Comparison of ENCODE assay signal across 12 cellular contexts in the genomic region with DNA sequence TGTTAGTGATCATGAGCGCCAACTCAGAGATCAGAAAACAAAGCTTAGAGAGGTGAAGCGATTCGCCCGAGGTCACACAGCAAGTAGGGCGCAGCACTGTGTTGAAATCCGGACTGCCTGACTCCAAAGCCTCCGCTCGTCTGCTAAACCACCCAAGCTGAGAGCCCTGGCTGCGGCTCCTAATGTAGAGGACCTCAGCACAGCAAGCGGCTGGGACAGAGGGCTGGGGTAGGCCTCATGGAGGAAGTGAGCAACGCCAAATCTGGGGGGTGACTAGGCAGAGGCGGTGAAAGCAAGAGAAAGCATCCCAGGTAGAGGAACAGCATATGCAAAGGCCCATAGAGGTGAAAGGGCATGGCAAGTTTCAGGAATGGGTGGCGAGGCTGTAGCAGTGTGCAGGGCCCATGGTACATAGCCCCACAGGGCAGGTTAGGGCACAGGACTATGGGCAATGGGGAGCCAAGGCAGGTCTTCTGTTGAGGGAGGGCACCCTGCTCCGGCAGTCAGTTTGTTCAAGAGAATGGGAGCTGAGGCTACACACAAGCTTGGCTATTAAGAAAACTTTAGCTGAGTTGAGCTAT. TPM values are rescaled to one million over a fixed set of nuclear protein-coding genes. Genes with fewer than 3 reads are reported as not detected.
DNase-seq lines count a peak whose midpoint lies in the region; ATAC-seq and TF ChIP-seq lines count a peak whose summit lies in the region.
"Had no signal": no experiment of that assay in that cellular context is flagged by ENCODE, and none has a peak within 500 bp of the region (broad histone marks: within the 10 kb centered on the region; RNA-seq: fewer than 3 reads in every experiment).

No MANE protein-coding gene starts in this region.

- H3K36me3 ChIP-seq in CD4-positive, alpha-beta memory T cell (ENCODE audit: insufficient read depth, low read length) = no peaks in the 10 kb centered on the region
- H3K36me3 ChIP-seq in HUES6 (ENCODE audit: control insufficient read depth, insufficient read depth, low read length) = no peaks in the 10 kb centered on the region

- TF ChIP-seq CTCF in natural killer cell (IDR thresholded peaks at IDR 0.05) = no peak

- H3K27me3 Mint-ChIP-seq in CD4-positive, alpha-beta memory T cell = peaks cover 2 to 6% of the 10 kb centered on the region in 2 donors
- H3K27me3 Mint-ChIP-seq in activated naive CD8-positive, alpha-beta T cell treated with anti-CD3 and anti-CD28 coated beads for 36 hours = no peaks in the 10 kb centered on the region
- peaks cover 8 to 12% of the 10 kb centered on the region in 2 donors for H3K27me3 Mint-ChIP-seq in natural killer cell (ENCODE audit: low read depth in 2 of 2)

- H3K4me3 ChIP-seq in CD4-positive, alpha-beta memory T cell (ENCODE audit: low read length in 2 of 2) = peak overlapping the region in 1 of 2 donors; percentile 42
- peak overlapping the region; percentile 64; the same call in 1 of the 2 replicates for H3K4me3 ChIP-seq in HUES6 (ENCODE audit: low read depth, low read length)
- H3K4me3 ChIP-seq: mucosa of descending colon had no signal

- ATAC-seq in natural killer cell (no peak), HG02938 (IDR thresholded peaks at IDR 0.05; ENCODE audit: unreplicated experiment) (no peak), HG03432 (IDR thresholded peaks at IDR 0.05; ENCODE audit: unreplicated experiment) (no peak)

- peak overlapping the region; percentile 32 for H3K27ac ChIP-seq in CD4-positive, alpha-beta memory T cell (ENCODE audit: low read depth, low read length)
- H3K27ac ChIP-seq in HUES6 (ENCODE audit: low read depth, low read length) = no peak overlapping the region
- H3K27ac ChIP-seq: foreskin keratinocyte had no signal

- H3K4me1 ChIP-seq in CD4-positive, alpha-beta memory T cell (ENCODE audit: insufficient read depth, low read length) = peaks cover 14% of the 10 kb centered on the region
- peaks cover 27% of the 10 kb centered on the region for H3K4me1 ChIP-seq in HUES6 (ENCODE audit: control insufficient read depth, insufficient read depth, low read length)

- H3K27me3 ChIP-seq in CD4-positive, alpha-beta memory T cell (ENCODE audit: insufficient read depth, low read length) = no peaks in the 10 kb centered on the region
- H3K27me3 ChIP-seq in HUES6 (ENCODE audit: control insufficient read depth, insufficient read depth, low read length) = peaks cover 75% of the 10 kb centered on the region

- CTCF ChIA-PET in CD4-positive, alpha-beta memory T cell (lab: Charles Lee; ENCODE audit: partially characterized antibody) = interaction anchor here (0.6 to 6.5 kb wide), 9 partner anchors 9 to 255 kb away, joined by 3 to 59 read pairs (median 8); partner anchors contain the start of gene COPG1

- peaks cover 7 to 33% (median 16%) of the 10 kb centered on the region in 4 donors for H3K4me1 Mint-ChIP-seq in CD4-positive, alpha-beta memory T cell
- peaks cover 43% of the 10 kb centered on the region for H3K4me1 Mint-ChIP-seq in activated naive CD8-positive, alpha-beta T cell treated with anti-CD3 and anti-CD28 coated beads for 36 hours
- peaks cover 16 to 18% of the 10 kb centered on the region in 2 donors for H3K4me1 Mint-ChIP-seq in natural killer cell

- peak overlapping the region; percentile 68 to 85 (median 78) for H3K4me3 Mint-ChIP-seq in CD4-positive, alpha-beta memory T cell
- H3K4me3 Mint-ChIP-seq in activated naive CD8-positive, alpha-beta T cell treated with anti-CD3 and anti-CD28 coated beads for 36 hours = peak overlapping the region; percentile 68
- H3K4me3 Mint-ChIP-seq in natural killer cell = peak overlapping the region; percentile 65

- no peaks in the 10 kb centered on the region for H3K9me3 Mint-ChIP-seq in CD4-positive, alpha-beta memory T cell
- H3K9me3 Mint-ChIP-seq in activated naive CD8-positive, alpha-beta T cell treated with anti-CD3 and anti-CD28 coated beads for 36 hours = no peaks in the 10 kb centered on the region
- no peaks in the 10 kb centered on the region for H3K9me3 Mint-ChIP-seq in natural killer cell

- no peaks in the 10 kb centered on the region for H3K9me3 ChIP-seq in CD4-positive, alpha-beta memory T cell (ENCODE audit: control insufficient read depth in 1 of 2, low read length in 2 of 2)
- no peaks in the 10 kb centered on the region for H3K9me3 ChIP-seq in HUES6 (ENCODE audit: control insufficient read depth, insufficient read depth, low read depth, low read length)
- H3K9me3 ChIP-seq: mucosa of descending colon had no signal

- no peak for DNase-seq in CD4-positive, alpha-beta memory T cell
- no peak for DNase-seq in activated naive CD8-positive, alpha-beta T cell treated with anti-CD3 and anti-CD28 coated beads for 36 hours
- DNase-seq in natural killer cell (no peak), NCI-H226 (no peak), NCI-H2196 treated with DMSO at 0.1 percent for 48 hours (lab: John Stamatoyannopoulos, UW; ENCODE audit: unreplicated experiment) (no peak)
- DNase-seq: NK-92 treated with Interleukin-12 subunit alpha and Interleukin-12 subunit beta, amount 100 ng/mL, for 24 hours had no signal

- H3K36me3 Mint-ChIP-seq in CD4-positive, alpha-beta memory T cell = no peaks in the 10 kb centered on the region
- H3K36me3 Mint-ChIP-seq in activated naive CD8-positive, alpha-beta T cell treated with anti-CD3 and anti-CD28 coated beads for 36 hours = no peaks in the 10 kb centered on the region
- H3K36me3 Mint-ChIP-seq in natural killer cell = no peaks in the 10 kb centered on the region

- no peak overlapping the region for H3K9ac ChIP-seq in HUES6 (ENCODE audit: low read length)

- POLR2A ChIA-PET in CD4-positive, alpha-beta memory T cell (lab: Charles Lee; ENCODE audit: partially characterized antibody) = interaction anchor here (0.7 to 3.0 kb wide), 18 partner anchors 9 to 321 kb away, joined by 3 to 24 read pairs (median 4); partner anchors contain the start of genes COPG1 and RAB43

- intact Hi-C loops in CD4-positive, alpha-beta memory T cell (cut with micrococcal nuclease) = loop anchor here (1.0 kb wide), 3 partner anchors 9 to 446 kb away; partner anchors contain the start of gene IFT122
- intact Hi-C loops in natural killer cell (cut with micrococcal nuclease) = no loop called here

- H3K27ac Mint-ChIP-seq in CD4-positive, alpha-beta memory T cell = peak overlapping the region; percentile 15 to 91 (median 53)
- H3K27ac Mint-ChIP-seq in activated naive CD8-positive, alpha-beta T cell treated with anti-CD3 and anti-CD28 coated beads for 36 hours = peak overlapping the region; percentile 31
- peak overlapping the region in 1 of 2 donors; percentile 76 for H3K27ac Mint-ChIP-seq in natural killer cell

RNA-seq across cellular contexts. Expression of gene CFAP92, which starts 0.8 kb away (rescaled TPM):
- under 1 TPM in 1 of 2 experiments, not detected in 1; 0.38 TPM for total RNA-seq in CD4-positive, alpha-beta memory T cell
- under 1 TPM in 1 of 2 donors, not detected in 1; 0.47 TPM for polyA plus RNA-seq in CD4-positive, alpha-beta memory T cell
- under 1 TPM; 0.40 to 0.56 TPM for total RNA-seq in activated naive CD8-positive, alpha-beta T cell treated with anti-CD3 and anti-CD28 coated beads for 36 hours
- total RNA-seq in natural killer cell = under 1 TPM; 0.26 to 0.43 (median 0.41) TPM
- total RNA-seq: HT1080 had no signal

RNA-seq across cellular contexts. Expression of gene EFCC1, which starts 6.4 kb away (rescaled TPM):
- total RNA-seq in CD4-positive, alpha-beta memory T cell = not detected
- not detected for polyA plus RNA-seq in CD4-positive, alpha-beta memory T cell
- under 1 TPM; 0.18 to 0.45 TPM for total RNA-seq in activated naive CD8-positive, alpha-beta T cell treated with anti-CD3 and anti-CD28 coated beads for 36 hours
- total RNA-seq in natural killer cell = under 1 TPM in 2 of 3 donors, not detected in 1; 0.28 to 0.70 TPM
- total RNA-seq: foreskin keratinocyte, HT1080 had no signal
- polyA plus RNA-seq: foreskin keratinocyte had no signal
